Comparison of ENCODE assay signal across 12 cellular contexts in genomic region chr20:1946762-1947534, GRCh38. TPM values are rescaled to one million over a fixed set of nuclear protein-coding genes. Genes with fewer than 3 reads are reported as not detected.
DNase-seq lines count a peak whose midpoint lies in the region; ATAC-seq and TF ChIP-seq lines count a peak whose summit lies in the region.
"Had no signal": no experiment of that assay in that cellular context is flagged by ENCODE, and none has a peak within 500 bp of the region (broad histone marks: within the 10 kb centered on the region; RNA-seq: fewer than 3 reads in every experiment).

No MANE protein-coding gene starts in this region.

- no peaks in the 10 kb centered on the region for H3K36me3 ChIP-seq in tibial artery
- H3K36me3 ChIP-seq: BE2C had no signal

- intact Hi-C loops in tibial artery (cut with DNase I; ENCODE audit: low total_unique reads) = no loop called here

- no peak overlapping the region for H3K4me3 ChIP-seq in epithelial cell of esophagus (ENCODE audit: low read length)
- peak overlapping the region; percentile 28 to 40 for H3K4me3 ChIP-seq in tibial artery

- DNase-seq in NCI-H526 (lab: John Stamatoyannopoulos, UW) (peak; percentile 15 to 71), NCI-H526 treated with DMSO at 0.1 percent for 48 hours (lab: John Stamatoyannopoulos, UW) (no peak), epithelial cell of esophagus (ENCODE audit: low read depth) (peak; percentile 85), mesenteric fat pad (ENCODE audit: low spot score) (peak; percentile 79), tibial artery (peak in 1 of 2 donors; percentile 37), SK-N-DZ (ENCODE audit: low spot score) (no peak), epidermal melanocyte (ENCODE audit: insufficient read length, low spot score) (no peak)
- DNase-seq: BE2C, erythroblast had no signal

- TF ChIP-seq CTCF in epithelial cell of esophagus (IDR thresholded peaks at IDR 0.05; ENCODE audit: insufficient read depth, low read depth, low read length, missing control alignments) (no peak), tibial artery (IDR thresholded peaks at IDR 0.05) (no peak)

- no peak for ATAC-seq in HG03520 (IDR thresholded peaks at IDR 0.05; ENCODE audit: unreplicated experiment)

- no peak overlapping the region for H3K27ac ChIP-seq in tibial artery

- no peaks in the 10 kb centered on the region for H3K9me3 ChIP-seq in tibial artery
- H3K9me3 ChIP-seq: BE2C had no signal

- peaks cover 0 to 19% of the 10 kb centered on the region in 2 donors for H3K27me3 ChIP-seq in tibial artery
- H3K27me3 ChIP-seq: BE2C had no signal

- H3K4me1 ChIP-seq in tibial artery = peaks cover 0 to 30% (median 12%) of the 10 kb centered on the region in 4 donors
- H3K4me1 ChIP-seq: BE2C had no signal

RNA-seq across cellular contexts. Expression of gene PDYN, which starts 46.9 kb away (rescaled TPM):
- not detected for total RNA-seq in mesenteric fat pad
- not detected in 2 replicates for polyA plus RNA-seq in SK-N-DZ (2014; cell fraction: cytosol; rRNA removed)
- not detected in 2 replicates for polyA plus RNA-seq in SK-N-DZ (2014; cell fraction: nucleus; rRNA removed)
- total RNA-seq: SK-MEL-5, subcutaneous adipose tissue had no signal

RNA-seq across cellular contexts. Expression of gene SIRPA, which starts 51.7 kb away (rescaled TPM):
- 100 TPM for total RNA-seq in mesenteric fat pad
- 0.63 and 0.71 TPM in 2 replicates for polyA plus RNA-seq in SK-N-DZ (2014; cell fraction: cytosol; rRNA removed)
- polyA plus RNA-seq in SK-N-DZ (2014; cell fraction: nucleus; rRNA removed) = 1.1 and 1.6 TPM in 2 replicates

Comparison
In these comparisons a context has a peak if more than half of its experiments do, and no peak if none do; other contexts are left out.
1. DNase-seq: peak in NCI-H526 (2 of 2), epithelial cell of esophagus (single experiment) and mesenteric fat pad (single experiment); none in NCI-H526 treated with DMSO at 0.1 percent for 48 hours (single experiment), SK-N-DZ (single experiment) and epidermal melanocyte (single experiment).